In the genomic region with DNA sequence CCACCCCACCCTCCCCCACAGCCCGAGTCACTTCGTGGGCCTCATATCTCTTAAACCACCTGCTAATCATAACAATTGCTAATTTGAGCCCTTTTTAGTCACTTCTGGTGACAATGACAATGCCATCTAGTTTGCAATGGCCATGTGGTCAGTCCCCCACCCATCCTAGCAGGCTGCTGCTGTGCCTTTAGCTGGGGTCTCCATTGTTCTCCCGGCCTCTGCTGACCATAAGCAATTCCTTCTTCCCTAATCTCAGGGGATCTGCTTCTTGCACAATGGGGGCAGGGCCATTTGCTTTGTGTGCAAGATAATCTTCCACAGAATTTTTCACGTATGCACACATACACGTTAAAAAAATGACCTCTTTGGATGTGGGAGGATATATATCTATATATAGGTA, we compare ENCODE assay signal across 24 cellular contexts.
"Had no signal": no experiment of that assay in that cellular context is flagged by ENCODE, and none has a peak within 500 bp of the region (broad histone marks: within the 10 kb centered on the region; RNA-seq: fewer than 3 reads in every experiment).

No MANE protein-coding gene starts in this region.

- H3K4me1 ChIP-seq: lower lobe of right lung, uterus had no signal

- H3K4me3 ChIP-seq: esophagus squamous epithelium, lower lobe of right lung, upper lobe of right lung, uterus had no signal

- H3K36me3 ChIP-seq: esophagus squamous epithelium, lower lobe of right lung, right lobe of liver, thoracic aorta, tibial nerve, upper lobe of right lung, uterus had no signal

- H3K9me3 ChIP-seq: esophagus squamous epithelium, lower lobe of right lung, right lobe of liver, thoracic aorta, tibial nerve, upper lobe of right lung, uterus had no signal

- ATAC-seq: left colon; left ventricle myocardium superior; lower lobe of right lung; natural killer cell; stimulated activated naive B cell treated with anti-CD40 and anti-IgM and Interleukin-4, amounts not matched to agents 10 μg/mL and 1 μg/mL and 100 μg/mL, for 72 hours; upper lobe of right lung had no signal

- H3K4me1 Mint-ChIP-seq: immature natural killer cell, natural killer cell had no signal

- H3K4me3 Mint-ChIP-seq: immature natural killer cell; natural killer cell; stimulated activated naive B cell treated with anti-CD40 and anti-IgM and Interleukin-4, amounts not matched to agents 10 μg/mL and 1 μg/mL and 100 μg/mL, for 72 hours; stimulated activated naive CD8-positive, alpha-beta T cell treated with anti-CD3 and anti-CD28 coated beads, Interleukin-15, Interleukin-2, amounts not matched to agents 100 ng/mL and 50 ng/mL, for 24 hours had no signal

- DNase-seq: dorsolateral prefrontal cortex; effector CD8-positive, alpha-beta T cell; erythroblast; esophagus squamous epithelium; foreskin melanocyte; hypothalamus; immature natural killer cell; islet precursor cell; kidney glomerular epithelial cell; left colon; left ventricle myocardium superior; lower lobe of right lung; natural killer cell; nucleus accumbens; right lobe of liver; small intestine; stimulated activated CD4-positive, alpha-beta T cell treated with anti-CD3 and anti-CD28 coated beads, Interleukin-15, amount 100 ng/mL, for 24 hours; stimulated activated CD4-positive, alpha-beta T cell treated with anti-CD3 and anti-CD28 coated beads, Interleukin-2, amount 100 ng/mL, for 48 hours; stimulated activated naive B cell treated with anti-CD40 and anti-IgM and Interleukin-4, amounts not matched to agents 10 μg/mL and 1 μg/mL and 100 μg/mL, for 72 hours; upper lobe of right lung; uterus had no signal

- H3K27me3 ChIP-seq: right lobe of liver, tibial nerve, uterus had no signal

- H3K27ac Mint-ChIP-seq: immature natural killer cell; natural killer cell; stimulated activated naive B cell treated with anti-CD40 and anti-IgM and Interleukin-4, amounts not matched to agents 10 μg/mL and 1 μg/mL and 100 μg/mL, for 72 hours; stimulated activated naive CD8-positive, alpha-beta T cell treated with anti-CD3 and anti-CD28 coated beads, Interleukin-15, Interleukin-2, amounts not matched to agents 100 ng/mL and 50 ng/mL, for 24 hours had no signal

- H3K27ac ChIP-seq: dorsolateral prefrontal cortex, esophagus squamous epithelium, lower lobe of right lung, right lobe of liver, thoracic aorta, tibial nerve, upper lobe of right lung, uterus had no signal

- H3K36me3 Mint-ChIP-seq: immature natural killer cell; natural killer cell; stimulated activated naive B cell treated with anti-CD40 and anti-IgM and Interleukin-4, amounts not matched to agents 10 μg/mL and 1 μg/mL and 100 μg/mL, for 72 hours had no signal
